Comparison of ENCODE assay signal across 1 cellular context in the genomic region with DNA sequence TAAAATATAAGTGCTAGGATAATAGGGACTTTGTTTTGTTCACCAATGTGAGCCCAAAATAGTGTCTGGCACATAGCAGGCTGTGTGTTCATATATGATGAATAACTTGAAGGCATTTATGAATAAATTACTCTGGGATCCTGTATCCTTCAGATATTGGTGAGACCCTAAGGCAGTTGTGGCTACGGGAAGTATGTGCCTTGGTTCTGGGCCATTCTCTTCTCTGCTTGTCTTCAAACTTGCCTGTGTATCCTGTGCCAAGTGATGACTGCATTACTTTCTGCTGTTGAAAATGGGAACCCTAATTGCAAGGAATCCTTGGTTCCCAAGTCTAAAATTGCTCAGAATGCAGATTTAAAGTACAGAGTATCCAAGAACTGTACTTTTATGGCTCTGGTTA.
TF ChIP-seq lines count a peak whose summit lies in the region.

No MANE protein-coding gene starts in this region.

TF ChIP-seq in IMR-90, 13 proteins besides CTCF, POLR2A, EP300 and RAD21:
- TF ChIP-seq CHD1 (IDR thresholded peaks at IDR 0.05; ENCODE audit: low read depth, low read length) (no peak), RFX5 (IDR thresholded peaks at IDR 0.05; ENCODE audit: low read depth, low read length) (no peak), MAFK (IDR thresholded peaks at IDR 0.05; ENCODE audit: low read depth, low read length) (no peak), NFE2L2 (IDR thresholded peaks at IDR 0.05; ENCODE audit: low read depth, low read length) (no peak), RCOR1 (IDR thresholded peaks at IDR 0.05; ENCODE audit: insufficient replicate concordance, low read length) (no peak), SMC3 (IDR thresholded peaks at IDR 0.05; ENCODE audit: low read depth, low read length) (no peak), MXI1 (IDR thresholded peaks at IDR 0.05; ENCODE audit: borderline replicate concordance, low read depth, low read length) (no peak), USF2 (IDR thresholded peaks at IDR 0.05; ENCODE audit: low read depth, low read length) (no peak), BHLHE40 (IDR thresholded peaks at IDR 0.05; ENCODE audit: low read depth, low read length) (no peak), CEBPB (IDR thresholded peaks at IDR 0.05; ENCODE audit: low read depth, low read length) (no peak), MAZ (IDR thresholded peaks at IDR 0.05; ENCODE audit: borderline replicate concordance, low read depth, low read length) (no peak), FOS (IDR thresholded peaks at IDR 0.05; ENCODE audit: low read depth, low read length) (no peak)
- TF ChIP-seq, protein P1, sequence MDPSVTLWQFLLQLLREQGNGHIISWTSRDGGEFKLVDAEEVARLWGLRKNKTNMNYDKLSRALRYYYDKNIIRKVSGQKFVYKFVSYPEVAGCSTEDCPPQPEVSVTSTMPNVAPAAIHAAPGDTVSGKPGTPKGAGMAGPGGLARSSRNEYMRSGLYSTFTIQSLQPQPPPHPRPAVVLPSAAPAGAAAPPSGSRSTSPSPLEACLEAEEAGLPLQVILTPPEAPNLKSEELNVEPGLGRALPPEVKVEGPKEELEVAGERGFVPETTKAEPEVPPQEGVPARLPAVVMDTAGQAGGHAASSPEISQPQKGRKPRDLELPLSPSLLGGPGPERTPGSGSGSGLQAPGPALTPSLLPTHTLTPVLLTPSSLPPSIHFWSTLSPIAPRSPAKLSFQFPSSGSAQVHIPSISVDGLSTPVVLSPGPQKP (IDR thresholded peaks at IDR 0.05; ENCODE audit: borderline replicate concordance, low read depth, low read length) = no peak
TF ChIP-seq in IMR-90: peak in this region for 0.
